2 cellular contexts compared by ENCODE assay signal in the genomic region with DNA sequence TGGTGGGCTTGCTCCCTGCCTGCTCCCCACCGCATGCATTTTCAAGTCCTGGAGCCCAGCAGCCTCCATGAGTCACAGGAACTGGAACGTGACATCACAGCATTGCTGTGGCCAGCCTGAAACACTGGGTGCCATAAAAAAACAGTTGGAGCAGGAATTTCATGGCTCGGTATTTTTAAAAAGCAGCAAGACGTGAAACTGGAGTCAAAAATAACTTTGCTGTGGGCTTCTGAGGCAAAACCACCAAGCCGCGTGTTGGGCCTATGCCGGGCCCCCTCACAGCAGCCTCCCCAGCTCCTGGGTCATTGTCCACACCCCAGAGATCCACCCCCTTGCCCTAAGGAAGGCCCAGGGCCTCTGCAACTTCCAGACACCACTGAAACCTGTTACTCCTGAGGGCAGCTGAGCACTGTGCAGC.
TF ChIP-seq lines count a peak whose summit lies in the region.

No MANE protein-coding gene starts in this region.

TF ChIP-seq in IMR-90, 13 proteins besides CTCF, POLR2A, EP300 and RAD21:
- TF ChIP-seq RCOR1 (IDR thresholded peaks at IDR 0.05; ENCODE audit: insufficient replicate concordance, low read length) (no peak), FOS (IDR thresholded peaks at IDR 0.05; ENCODE audit: low read depth, low read length) (peak; percentile 82), MAZ (IDR thresholded peaks at IDR 0.05; ENCODE audit: borderline replicate concordance, low read depth, low read length) (peak; percentile 76; the same call in 1 of the 2 replicates), CEBPB (IDR thresholded peaks at IDR 0.05; ENCODE audit: low read depth, low read length) (peak; percentile 41; the same call in 1 of the 2 replicates), BHLHE40 (IDR thresholded peaks at IDR 0.05; ENCODE audit: low read depth, low read length) (peak; percentile 94), NFE2L2 (IDR thresholded peaks at IDR 0.05; ENCODE audit: low read depth, low read length) (no peak)
TF ChIP-seq in IMR-90: peak in this region for 4.

TF ChIP-seq in HepG2, 621 proteins besides CTCF, POLR2A, EP300 and RAD21:
- no peak for TF ChIP-seq ZNF558 (CRISPR knock-in tag; IDR thresholded peaks at IDR 0.05; ENCODE audit: borderline replicate concordance)
- no peak for TF ChIP-seq ZNF296 (CRISPR knock-in tag; conservative IDR thresholded peaks at IDR 0.05)
- no peak for TF ChIP-seq SALL2 (CRISPR knock-in tag; IDR thresholded peaks at IDR 0.05)
- peak; percentile 51; the same call in 1 of the 2 replicates for TF ChIP-seq CREB1 (IDR thresholded peaks at IDR 0.05)
- no peak for TF ChIP-seq CREB1 (CRISPR knock-in tag; IDR thresholded peaks at IDR 0.05)
TF ChIP-seq in HepG2: peak in this region for 1.
